ENCODE assay signal across 9 cellular contexts in genomic region chr17:30376621-30377452, GRCh38. TPM values are rescaled to one million over a fixed set of nuclear protein-coding genes. Genes with fewer than 3 reads are reported as not detected.
DNase-seq lines count a peak whose midpoint lies in the region; ATAC-seq and TF ChIP-seq lines count a peak whose summit lies in the region.
"Had no signal": no experiment of that assay in that cellular context is flagged by ENCODE, and none has a peak within 500 bp of the region (broad histone marks: within the 10 kb centered on the region; RNA-seq: fewer than 3 reads in every experiment).

No MANE protein-coding gene starts in this region.

- in situ Hi-C loops in transverse colon (cut with MboI; ENCODE audit: low pct_ligation_motif_present in 1 of 4, low pct_unique_long_range_greater_than_20kb in 1 of 4, low sequenced_read_pairs in 3 of 4) = no loop called here

- TF ChIP-seq EP300 in transverse colon (IDR thresholded peaks at IDR 0.05; ENCODE audit: low read depth) = no peak

- H3K36me3 ChIP-seq in transverse colon = no peaks in the 10 kb centered on the region

- H3K9me3 ChIP-seq in transverse colon = no peaks in the 10 kb centered on the region

- H3K4me3 ChIP-seq in transverse colon = no peak overlapping the region

- no peaks in the 10 kb centered on the region for H3K27me3 ChIP-seq in transverse colon

- peak overlapping the region in 3 of 4 donors; percentile 20 to 59 (median 32) for H3K27ac ChIP-seq in transverse colon

- no peak for TF ChIP-seq POLR2A in transverse colon (IDR thresholded peaks at IDR 0.05)

- intact Hi-C loops in transverse colon (cut with DNase I; ENCODE audit: low total_unique reads) = no loop called here

- 44 to 65% methylated on average over 9 to 12 of the region's 12 CpGs for WGBS in transverse colon (ENCODE audit: low coverage in 1 of 2), 2 donors

- DNase-seq in SIG-M5 treated with dmso at 0.1 percent for 504 hours (lab: John Stamatoyannopoulos, UW; ENCODE audit: unreplicated experiment) (peak; percentile 31), SIG-M5 (lab: John Stamatoyannopoulos, UW) (no peak), NCI-H146 (lab: John Stamatoyannopoulos, UW) (peak; percentile 76), left kidney (ENCODE audit: low read depth, low spot score) (peak; percentile 94), transverse colon (no peak)
- peak; percentile 67 for DNase-seq in activated naive CD4-positive, alpha-beta T cell treated with anti-CD3 and anti-CD28 coated beads, Interleukin-2, amount 50 U/mL, for 16 hours

- peaks cover 13 to 45% (median 38%) of the 10 kb centered on the region in 4 donors for H3K4me1 ChIP-seq in transverse colon

- TF ChIP-seq CTCF in transverse colon (IDR thresholded peaks at IDR 0.05) = no peak

- ATAC-seq in GM21786 (IDR thresholded peaks at IDR 0.05; ENCODE audit: unreplicated experiment) (no peak), GM21381 (IDR thresholded peaks at IDR 0.05; ENCODE audit: unreplicated experiment) (no peak)

RNA-seq across cellular contexts. Expression of gene CPD, which starts 1.9 kb away (rescaled TPM):
- 100 to 1,000 TPM in 3 of 4 donors, 10 to 100 TPM in 1; 92.0 to 488 (median 105) TPM for total RNA-seq in transverse colon

RNA-seq across cellular contexts. Expression of gene TMIGD1, which starts 43.0 kb away (rescaled TPM):
- 100 to 1,000 TPM in 3 of 4 donors, under 1 TPM in 1; 0.80 to 488 (median 131) TPM for total RNA-seq in transverse colon
- total RNA-seq: activated CD8-positive, alpha-beta memory T cell treated with anti-CD3 and anti-CD28 coated beads for 36 hours had no signal

Comparison
In these comparisons a context has a peak if more than half of its experiments do, and no peak if none do; other contexts are left out.
1. DNase-seq: peak in SIG-M5 treated with dmso at 0.1 percent for 504 hours (single experiment), NCI-H146 (single experiment), activated naive CD4-positive, alpha-beta T cell treated with anti-CD3 and anti-CD28 coated beads, Interleukin-2, amount 50 U/mL, for 16 hours (single experiment) and left kidney (single experiment); none in SIG-M5 (single experiment) and transverse colon (single experiment).